ENCODE assay signal across 22 cellular contexts in the genomic region with DNA sequence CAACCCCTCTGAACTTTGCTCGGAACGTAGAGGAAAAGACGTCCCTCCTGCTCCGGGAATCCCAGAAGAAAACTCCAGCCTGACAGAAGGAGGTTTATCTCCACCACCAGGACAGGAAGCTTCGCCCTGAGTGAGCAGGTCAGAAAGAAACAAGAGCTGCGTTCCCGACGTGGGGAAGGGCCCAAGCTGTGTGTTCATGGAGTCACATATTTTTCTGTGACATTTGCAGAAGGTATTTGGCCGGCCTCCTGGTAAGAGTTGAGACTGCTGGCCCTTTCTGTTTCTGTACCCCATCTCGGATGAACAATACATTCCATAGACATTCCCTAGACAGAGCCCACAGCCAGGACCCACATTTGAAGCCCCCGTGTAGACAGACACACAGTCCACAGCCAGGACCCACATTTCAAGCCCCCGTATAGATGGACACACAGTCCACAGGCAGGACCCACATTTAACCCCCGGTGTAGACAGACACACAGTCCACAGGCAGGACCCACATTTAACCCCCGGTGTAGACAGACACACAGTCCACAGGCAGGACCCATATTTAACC.
DNase-seq lines count a peak whose midpoint lies in the region; FAIRE-seq and TF ChIP-seq lines count a peak whose summit lies in the region.
"Had no signal": no experiment of that assay in that cellular context is flagged by ENCODE, and none has a peak within 500 bp of the region (broad histone marks: within the 10 kb centered on the region; RNA-seq: fewer than 3 reads in every experiment).

No MANE protein-coding gene starts in this region.

- H3K36me3 ChIP-seq in BJ (ENCODE audit: control insufficient read depth, insufficient read depth, low read length) (no peaks in the 10 kb centered on the region), endodermal cell (ENCODE audit: control insufficient read depth, insufficient read depth, low read length) (no peaks in the 10 kb centered on the region), trophoblast cell (ENCODE audit: control insufficient read depth in 1 of 2, insufficient read depth in 2 of 2, low read length in 2 of 2) (no peaks in the 10 kb centered on the region)

- H3K27ac ChIP-seq in endodermal cell (ENCODE audit: low read depth, low read length): no peak overlapping the region
- no peak overlapping the region for H3K27ac ChIP-seq in trophoblast cell (ENCODE audit: low read depth, low read length)

- no peaks in the 10 kb centered on the region for H3K9me3 ChIP-seq in endodermal cell (ENCODE audit: control insufficient read depth, low read length)
- H3K9me3 ChIP-seq in trophoblast cell (ENCODE audit: insufficient read depth, low read depth, low read length): no peaks in the 10 kb centered on the region

- H3K18ac ChIP-seq in trophoblast cell (ENCODE audit: low read length): no peak overlapping the region

- H3K27me3 Mint-ChIP-seq in HFFc6 (ENCODE audit: insufficient read depth): no peaks in the 10 kb centered on the region; the same call in 1 of the 2 replicates
- H3K27me3 Mint-ChIP-seq in endodermal cell (ENCODE audit: insufficient read depth): no peaks in the 10 kb centered on the region
- H3K27me3 Mint-ChIP-seq: B cell, IgD-negative memory B cell had no signal

- H3K27me3 ChIP-seq in BJ (ENCODE audit: control insufficient read depth, insufficient read depth, low read length): no peaks in the 10 kb centered on the region
- no peaks in the 10 kb centered on the region for H3K27me3 ChIP-seq in endodermal cell (ENCODE audit: control insufficient read depth, insufficient read depth, low read length, poor library complexity, severe bottlenecking)
- H3K27me3 ChIP-seq in trophoblast cell (ENCODE audit: insufficient read depth, low read length): no peaks in the 10 kb centered on the region

- no peaks in the 10 kb centered on the region for H3K79me2 ChIP-seq in trophoblast cell (ENCODE audit: control insufficient read depth, insufficient read depth, low read length, poor library complexity)

- no peak overlapping the region for H4K8ac ChIP-seq in trophoblast cell (ENCODE audit: low read depth, low read length)

- no peak overlapping the region for H4K91ac ChIP-seq in trophoblast cell (ENCODE audit: low read depth, low read length)

- H2BK5ac ChIP-seq in trophoblast cell (ENCODE audit: low read depth, low read length, poor library complexity): no peak overlapping the region

- TF ChIP-seq CTCF in BJ (IDR thresholded peaks at IDR 0.05; ENCODE audit: insufficient read depth, low read depth, low read length) (no peak), HFFc6 (IDR thresholded peaks at IDR 0.05) (no peak), endodermal cell (conservative IDR thresholded peaks at IDR 0.05) (no peak), D721Med (IDR thresholded peaks at IDR 0.05; ENCODE audit: insufficient read depth, missing control alignments) (no peak)

- no peak overlapping the region for H4K12ac ChIP-seq in trophoblast cell (ENCODE audit: low read depth, low read length)

- H3K4ac ChIP-seq in trophoblast cell (ENCODE audit: low read depth, low read length): no peak overlapping the region

- H2BK12ac ChIP-seq in trophoblast cell (ENCODE audit: low read length): no peak overlapping the region

- POLR2A ChIA-PET in BJ (lab: Charles Lee): no interaction called here

- H2BK120ac ChIP-seq in trophoblast cell (ENCODE audit: insufficient read depth, low read length, poor library complexity): no peak overlapping the region

- no peak overlapping the region for H2AK5ac ChIP-seq in trophoblast cell (ENCODE audit: low read length)

- H3K27ac Mint-ChIP-seq in HFFc6 (peak overlapping the region; percentile 49; the same call in 1 of the 2 replicates), endodermal cell (no peak overlapping the region)
- H3K27ac Mint-ChIP-seq: B cell, IgD-negative memory B cell had no signal

- H3K4me3 ChIP-seq in BJ (ENCODE audit: low read depth, low read length): no peak overlapping the region
- H3K4me3 ChIP-seq in endodermal cell (ENCODE audit: low read length): no peak overlapping the region
- H3K4me3 ChIP-seq in trophoblast cell (ENCODE audit: low read depth, low read length): no peak overlapping the region

- H3K14ac ChIP-seq in trophoblast cell (ENCODE audit: low read length): no peak overlapping the region

- H3K4me3 Mint-ChIP-seq in HFFc6: peak overlapping the region; percentile 52; the same call in 1 of the 2 replicates
- no peak overlapping the region for H3K4me3 Mint-ChIP-seq in endodermal cell
- H3K4me3 Mint-ChIP-seq: B cell, IgD-negative memory B cell had no signal

- H3K79me1 ChIP-seq in trophoblast cell (ENCODE audit: low read length): no peaks in the 10 kb centered on the region

- H3K9me3 Mint-ChIP-seq in HFFc6 (peaks cover 6% of the 10 kb centered on the region; the same call in 1 of the 2 replicates), endodermal cell (no peaks in the 10 kb centered on the region)

- H3K23ac ChIP-seq in trophoblast cell (ENCODE audit: low read length): no peak overlapping the region

- no peaks in the 10 kb centered on the region for H3K36me3 Mint-ChIP-seq in HFFc6 (ENCODE audit: low read depth)
- H3K36me3 Mint-ChIP-seq in endodermal cell (ENCODE audit: low read depth): no peaks in the 10 kb centered on the region
- H3K36me3 Mint-ChIP-seq: IgD-negative memory B cell had no signal

- WGBS in endodermal cell (ENCODE audit: insufficient coverage in 1 of 2, insufficient read length in 1 of 2), 2 experiments: 72 to 85% methylated on average over 7 to 14 of the region's 14 CpGs
- WGBS in trophoblast cell (ENCODE audit: extremely low coverage, insufficient coverage, insufficient read length): no CpG with 5 or more reads among the region's 14 CpGs

- peak overlapping the region; percentile 17 for H3K4me2 ChIP-seq in trophoblast cell (ENCODE audit: low read length)

- H3K9ac ChIP-seq in endodermal cell (ENCODE audit: extremely low read depth, low read length, poor library complexity, severe bottlenecking): no peak overlapping the region
- H3K9ac ChIP-seq in trophoblast cell (ENCODE audit: low read length): no peak overlapping the region

- no peak for FAIRE-seq in D721Med (lab: Jason Lieb, UNC)
- FAIRE-seq: GM12891, RCC 7860 had no signal

- CTCF ChIA-PET in BJ (lab: Yijun Ruan, JAX): no interaction called here

- no peak overlapping the region for H2AFZ ChIP-seq in trophoblast cell (ENCODE audit: insufficient read depth, low read length, poor library complexity)

- no peaks in the 10 kb centered on the region for H3K4me1 ChIP-seq in endodermal cell (ENCODE audit: control insufficient read depth, insufficient read depth, low read length)
- peaks cover 0 to 5% of the 10 kb centered on the region in 2 experiments for H3K4me1 ChIP-seq in trophoblast cell (ENCODE audit: control insufficient read depth in 1 of 2, insufficient read depth in 2 of 2, low read length in 2 of 2)

- DNase-seq in BJ (ENCODE audit: low read depth): peak; percentile 56
- peak; percentile 42 for DNase-seq in HFFc6
- DNase-seq in endodermal cell: peak; percentile 35
- DNase-seq in trophoblast cell: no peak
- no peak for DNase-seq in NCI-H82 treated with DMSO at 0.1 percent for 48 hours (lab: John Stamatoyannopoulos, UW; ENCODE audit: unreplicated experiment)
- DNase-seq in putamen (ENCODE audit: low spot score): no peak
- DNase-seq in D721Med (ENCODE audit: insufficient read length, low spot score): no peak
- DNase-seq: DMS79, GOT3, MV-4-11, NCI-H1105 treated with DMSO at 0.1 percent for 48 hours, NCI-H1694, NCI-H2081, NCI-H2171, NCI-H345, NCI-H524 treated with DMSO at 0.1 percent for 48 hours, NCI-H82, OCI-M1 had no signal

- H3K4me1 Mint-ChIP-seq in HFFc6 (ENCODE audit: low read depth) (peaks cover 28% of the 10 kb centered on the region), endodermal cell (no peaks in the 10 kb centered on the region)
- H3K4me1 Mint-ChIP-seq: B cell, IgD-negative memory B cell had no signal

Comparison
In these comparisons a context has a peak if more than half of its experiments do, and no peak if none do; other contexts are left out.
1. DNase-seq: peak in BJ (single experiment), HFFc6 (single experiment) and endodermal cell (single experiment); none in trophoblast cell (0 of 2), NCI-H82 treated with DMSO at 0.1 percent for 48 hours (single experiment), putamen (single experiment) and D721Med (single experiment).